In genomic region chr7:97004237-97004930, GRCh38 we compare ENCODE assay signal across 13 cellular contexts. TPM values are rescaled to one million over a fixed set of nuclear protein-coding genes. Genes with fewer than 3 reads are reported as not detected.
DNase-seq lines count a peak whose midpoint lies in the region; ATAC-seq lines count a peak whose summit lies in the region.
"Had no signal": no experiment of that assay in that cellular context is flagged by ENCODE, and none has a peak within 500 bp of the region (broad histone marks: within the 10 kb centered on the region; RNA-seq: fewer than 3 reads in every experiment).

No MANE protein-coding gene starts in this region.

- H3K18ac ChIP-seq in trophoblast cell (ENCODE audit: low read length), result peak overlapping the region; percentile 65

- H3K4ac ChIP-seq in trophoblast cell (ENCODE audit: low read depth, low read length), result no peak overlapping the region

- H3K27ac ChIP-seq in trophoblast cell (ENCODE audit: low read depth, low read length), result no peak overlapping the region
- H3K27ac ChIP-seq: uterus had no signal

- H3K79me1 ChIP-seq in trophoblast cell (ENCODE audit: low read length), result peaks cover 23% of the 10 kb centered on the region

- H2AFZ ChIP-seq in trophoblast cell (ENCODE audit: insufficient read depth, low read length, poor library complexity), result no peak overlapping the region

- H4K91ac ChIP-seq in trophoblast cell (ENCODE audit: low read depth, low read length), result peak overlapping the region; percentile 39

- peaks cover 7% of the 10 kb centered on the region for H3K36me3 Mint-ChIP-seq in central memory CD8-positive, alpha-beta T cell (ENCODE audit: insufficient read depth)

- H3K9me3 ChIP-seq in trophoblast cell (ENCODE audit: insufficient read depth, low read depth, low read length), result no peaks in the 10 kb centered on the region
- H3K9me3 ChIP-seq: uterus had no signal

- no peak overlapping the region for H3K27ac Mint-ChIP-seq in central memory CD8-positive, alpha-beta T cell (ENCODE audit: low read depth)

- peaks cover 11% of the 10 kb centered on the region for H3K4me1 Mint-ChIP-seq in central memory CD8-positive, alpha-beta T cell

- no peak overlapping the region for H2BK5ac ChIP-seq in trophoblast cell (ENCODE audit: low read depth, low read length, poor library complexity)

- peaks cover 92% of the 10 kb centered on the region for H3K27me3 Mint-ChIP-seq in central memory CD8-positive, alpha-beta T cell

- H3K4me3 Mint-ChIP-seq in central memory CD8-positive, alpha-beta T cell, result peak overlapping the region; percentile 74

- peak overlapping the region; percentile 29 for H4K8ac ChIP-seq in trophoblast cell (ENCODE audit: low read depth, low read length)

- peaks cover 22 to 29% of the 10 kb centered on the region in 2 experiments for H3K4me1 ChIP-seq in trophoblast cell (ENCODE audit: control insufficient read depth in 1 of 2, insufficient read depth in 2 of 2, low read length in 2 of 2)

- H3K4me3 ChIP-seq in trophoblast cell (ENCODE audit: low read depth, low read length), result no peak overlapping the region

- peak overlapping the region; percentile 81 for H3K4me2 ChIP-seq in trophoblast cell (ENCODE audit: low read length)

- H2BK12ac ChIP-seq in trophoblast cell (ENCODE audit: low read length), result no peak overlapping the region

- no peaks in the 10 kb centered on the region for H3K9me3 Mint-ChIP-seq in central memory CD8-positive, alpha-beta T cell

- H3K36me3 ChIP-seq in trophoblast cell (ENCODE audit: control insufficient read depth in 1 of 2, insufficient read depth in 2 of 2, low read length in 2 of 2), result no peaks in the 10 kb centered on the region
- H3K36me3 ChIP-seq: uterus had no signal

- WGBS in trophoblast cell (ENCODE audit: extremely low coverage, insufficient coverage, insufficient read length), result no CpG with 5 or more reads among the region's 13 CpGs

- peak overlapping the region; percentile 42 for H3K14ac ChIP-seq in trophoblast cell (ENCODE audit: low read length)

- H2AK5ac ChIP-seq in trophoblast cell (ENCODE audit: low read length), result no peak overlapping the region

- no peak overlapping the region for H3K23ac ChIP-seq in trophoblast cell (ENCODE audit: low read length)

- no peak overlapping the region for H3K9ac ChIP-seq in trophoblast cell (ENCODE audit: low read length)

- no peak for ATAC-seq in central memory CD8-positive, alpha-beta T cell (replicated peaks; ENCODE audit: extremely low read depth, poor library complexity, severe bottlenecking)
- no peak for ATAC-seq in GM18870 (IDR thresholded peaks at IDR 0.05; ENCODE audit: unreplicated experiment)

- H3K79me2 ChIP-seq in trophoblast cell (ENCODE audit: control insufficient read depth, insufficient read depth, low read length, poor library complexity), result peaks cover 8% of the 10 kb centered on the region

- no peak overlapping the region for H4K12ac ChIP-seq in trophoblast cell (ENCODE audit: low read depth, low read length)

- peak; percentile 36 to 79 for DNase-seq in NOMO-1 (lab: John Stamatoyannopoulos, UW; ENCODE audit: unreplicated experiment in 2 of 2)
- no peak for DNase-seq in NOMO-1 treated with dmso at 0.1 percent for 144 hours (lab: John Stamatoyannopoulos, UW; ENCODE audit: unreplicated experiment)
- DNase-seq in NCI-H2081 treated with DMSO at 0.1 percent for 48 hours (lab: John Stamatoyannopoulos, UW), result peak; percentile 99
- DNase-seq in central memory CD8-positive, alpha-beta T cell (ENCODE audit: low spot score in 2 of 2), result no peak
- peak in 1 of 2 donors; percentile 26 for DNase-seq in trophoblast cell
- no peak for DNase-seq in HuH-7 (ENCODE audit: low spot score)
- DNase-seq in OCI-M2 (lab: John Stamatoyannopoulos, UW; ENCODE audit: unreplicated experiment), result no peak
- DNase-seq: activated T-cell treated with anti-CD3 and anti-CD28 coated beads for 4 hours, dermis blood vessel endothelial cell, foreskin fibroblast, MV-4-11 had no signal

- peak overlapping the region; percentile 74 for H2BK120ac ChIP-seq in trophoblast cell (ENCODE audit: insufficient read depth, low read length, poor library complexity)

- H3K27me3 ChIP-seq in trophoblast cell (ENCODE audit: insufficient read depth, low read length), result no peaks in the 10 kb centered on the region

RNA-seq across cellular contexts. Expression of gene DLX6, which starts 1.0 kb away (rescaled TPM):
- polyA plus RNA-seq in trophoblast cell (2013), result 8.0 and 8.6 TPM in 2 replicates

RNA-seq across cellular contexts. Expression of gene DLX5, which starts 20.2 kb away (rescaled TPM):
- polyA plus RNA-seq in trophoblast cell (2013), result 71.1 and 72.5 TPM in 2 replicates

Comparison
In these comparisons a context has a peak if more than half of its experiments do, and no peak if none do; other contexts are left out.
1. DNase-seq: peak in NOMO-1 (2 of 2) and NCI-H2081 treated with DMSO at 0.1 percent for 48 hours (single experiment); none in NOMO-1 treated with dmso at 0.1 percent for 144 hours (single experiment), central memory CD8-positive, alpha-beta T cell (0 of 2), HuH-7 (single experiment) and OCI-M2 (single experiment).